ENCODE assay signal across 4 cellular contexts in genomic region chr1:22676151-22676550, GRCh38. TPM values are rescaled to one million over a fixed set of nuclear protein-coding genes. Genes with fewer than 3 reads are reported as not detected.
"Had no signal": no experiment of that assay in that cellular context is flagged by ENCODE, and none has a peak within 500 bp of the region (broad histone marks: within the 10 kb centered on the region; RNA-seq: fewer than 3 reads in every experiment).

No MANE protein-coding gene starts in this region.

RNA-seq across cellular contexts. Expression of gene C1QB, which starts 23.1 kb away (rescaled TPM):
- total RNA-seq: dermis blood vessel endothelial cell, glomerular endothelial cell, mammary epithelial cell had no signal
- polyA plus RNA-seq: keratinocyte, mammary epithelial cell had no signal

RNA-seq across cellular contexts. Expression of gene C1QC, which starts 32.7 kb away (rescaled TPM):
- total RNA-seq: dermis blood vessel endothelial cell, glomerular endothelial cell, mammary epithelial cell had no signal
- polyA plus RNA-seq: keratinocyte, mammary epithelial cell had no signal

RNA-seq across cellular contexts. Expression of gene C1QA, which starts 39.7 kb away (rescaled TPM):
- total RNA-seq: dermis blood vessel endothelial cell, glomerular endothelial cell, mammary epithelial cell had no signal
- polyA plus RNA-seq: keratinocyte, mammary epithelial cell had no signal
